ENCODE assay signal across 13 cellular contexts in the genomic region with DNA sequence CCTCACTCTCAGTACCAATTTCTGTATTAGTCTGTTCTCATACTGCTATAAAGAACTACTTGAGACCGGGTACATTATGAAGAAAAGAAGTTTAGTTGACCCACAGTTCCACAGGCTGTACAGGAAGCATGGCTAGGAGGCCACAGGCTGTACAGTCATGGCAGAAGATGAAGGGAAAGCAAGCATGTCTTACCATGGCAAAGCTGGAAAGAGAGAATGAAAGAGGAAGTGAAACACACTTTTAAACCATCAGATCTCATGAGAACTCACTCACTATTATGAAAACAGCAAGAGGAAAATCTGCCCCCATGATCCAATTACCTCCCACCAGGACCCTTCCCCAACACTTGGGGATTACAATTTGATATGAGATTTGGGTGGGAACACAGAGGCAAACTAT.
"Had no signal": no experiment of that assay in that cellular context is flagged by ENCODE, and none has a peak within 500 bp of the region (broad histone marks: within the 10 kb centered on the region; RNA-seq: fewer than 3 reads in every experiment).

No MANE protein-coding gene starts in this region.

- H3K27ac Mint-ChIP-seq: activated CD4-positive, alpha-beta T cell treated with anti-CD3 and anti-CD28 coated beads, Interleukin-2, amount 10 ng/mL, durations not matched to agents 7 days and 5 days; activated CD8-positive, alpha-beta T cell treated with anti-CD3 and anti-CD28 coated beads, Interleukin-2, amount 10 ng/mL, durations not matched to agents 7 days and 5 days; activated naive CD4-positive, alpha-beta T cell treated with anti-CD3 and anti-CD28 coated beads for 36 hours; activated T-cell treated with anti-CD3 and anti-CD28 coated beads, Interleukin-2, amount 50 U/mL, for 24 hours; nephron progenitor cell; stimulated activated naive B cell treated with anti-CD40 and anti-IgM and Interleukin-4, amounts not matched to agents 10 μg/mL and 1 μg/mL and 100 μg/mL, for 72 hours had no signal

- H3K9me3 ChIP-seq: body of pancreas, upper lobe of right lung had no signal

- H3K27me3 Mint-ChIP-seq: activated CD4-positive, alpha-beta T cell treated with anti-CD3 and anti-CD28 coated beads, Interleukin-2, amount 10 ng/mL, durations not matched to agents 7 days and 5 days; activated T-cell treated with anti-CD3 and anti-CD28 coated beads, Interleukin-2, amount 50 U/mL, for 24 hours; stimulated activated naive B cell treated with anti-CD40 and anti-IgM and Interleukin-4, amounts not matched to agents 10 μg/mL and 1 μg/mL and 100 μg/mL, for 72 hours had no signal

- DNase-seq: activated CD4-positive, alpha-beta T cell treated with anti-CD3 and anti-CD28 coated beads, Interleukin-2, amount 10 ng/mL, durations not matched to agents 7 days and 5 days; activated CD8-positive, alpha-beta T cell treated with anti-CD3 and anti-CD28 coated beads, Interleukin-2, amount 10 ng/mL, durations not matched to agents 7 days and 5 days; activated naive CD4-positive, alpha-beta T cell treated with anti-CD3 and anti-CD28 coated beads for 36 hours; activated T-cell treated with anti-CD3 and anti-CD28 coated beads, Interleukin-2, amount 50 U/mL, for 24 hours; body of pancreas; foreskin fibroblast; left ventricle myocardium superior; nephron progenitor cell; occipital lobe; posterior cingulate gyrus; stimulated activated naive B cell treated with anti-CD40 and anti-IgM and Interleukin-4, amounts not matched to agents 10 μg/mL and 1 μg/mL and 100 μg/mL, for 72 hours; upper lobe of right lung had no signal

- ATAC-seq: activated CD8-positive, alpha-beta T cell treated with anti-CD3 and anti-CD28 coated beads, Interleukin-2, amount 10 ng/mL, durations not matched to agents 7 days and 5 days; body of pancreas; left ventricle myocardium superior; upper lobe of right lung had no signal

- H3K4me1 ChIP-seq: body of pancreas, upper lobe of right lung had no signal

- H3K36me3 Mint-ChIP-seq: stimulated activated naive B cell treated with anti-CD40 and anti-IgM and Interleukin-4, amounts not matched to agents 10 μg/mL and 1 μg/mL and 100 μg/mL, for 72 hours had no signal

- H3K27me3 ChIP-seq: body of pancreas, upper lobe of right lung had no signal

- H3K27ac ChIP-seq: body of pancreas, epithelial cell of prostate, upper lobe of right lung had no signal

- H3K36me3 ChIP-seq: upper lobe of right lung had no signal

- H3K4me3 ChIP-seq: body of pancreas, upper lobe of right lung had no signal

- H3K4me3 Mint-ChIP-seq: activated CD4-positive, alpha-beta T cell treated with anti-CD3 and anti-CD28 coated beads, Interleukin-2, amount 10 ng/mL, durations not matched to agents 7 days and 5 days; activated CD8-positive, alpha-beta T cell treated with anti-CD3 and anti-CD28 coated beads, Interleukin-2, amount 10 ng/mL, durations not matched to agents 7 days and 5 days; activated naive CD4-positive, alpha-beta T cell treated with anti-CD3 and anti-CD28 coated beads for 36 hours; activated T-cell treated with anti-CD3 and anti-CD28 coated beads, Interleukin-2, amount 50 U/mL, for 24 hours; nephron progenitor cell; stimulated activated naive B cell treated with anti-CD40 and anti-IgM and Interleukin-4, amounts not matched to agents 10 μg/mL and 1 μg/mL and 100 μg/mL, for 72 hours had no signal

- H3K4me1 Mint-ChIP-seq: activated CD4-positive, alpha-beta T cell treated with anti-CD3 and anti-CD28 coated beads, Interleukin-2, amount 10 ng/mL, durations not matched to agents 7 days and 5 days; nephron progenitor cell; stimulated activated naive B cell treated with anti-CD40 and anti-IgM and Interleukin-4, amounts not matched to agents 10 μg/mL and 1 μg/mL and 100 μg/mL, for 72 hours had no signal
